In genomic region chr6:33459226-33459625, GRCh38 we compare ENCODE assay signal across 27 cellular contexts.
"Had no signal": no experiment of that assay in that cellular context is flagged by ENCODE, and none has a peak within 500 bp of the region (broad histone marks: within the 10 kb centered on the region; RNA-seq: fewer than 3 reads in every experiment).

No MANE protein-coding gene starts in this region.

- H3K27me3 ChIP-seq: dorsolateral prefrontal cortex, esophagus squamous epithelium, gastrocnemius medialis, heart right ventricle, left lung had no signal

- H3K27ac ChIP-seq: coronary artery, dorsolateral prefrontal cortex, epithelial cell of prostate, esophagus squamous epithelium, gastrocnemius medialis, heart right ventricle, left lung, lower lobe of right lung had no signal

- H3K9me3 ChIP-seq: esophagus squamous epithelium, gastrocnemius medialis, heart right ventricle, left lung, lower lobe of right lung, mucosa of descending colon had no signal

- H3K4me3 Mint-ChIP-seq: mesothelial cell of epicardium, naive B cell had no signal

- DNase-seq: dermis blood vessel endothelial cell; dorsolateral prefrontal cortex; effector CD4-positive, alpha-beta T cell; effector memory CD4-positive, alpha-beta T cell; erythroblast; esophagus squamous epithelium; foreskin fibroblast; foreskin melanocyte; gastrocnemius medialis; glutamatergic neuron; head of caudate nucleus; heart right ventricle; hippocampal formation; left cardiac atrium; left lung; left ventricle myocardium superior; lower lobe of right lung; mesenchymal stem cell; mucosa of descending colon; naive B cell had no signal

- H3K27ac Mint-ChIP-seq: mesothelial cell of epicardium had no signal

- H3K4me3 ChIP-seq: coronary artery, dorsolateral prefrontal cortex, esophagus squamous epithelium, gastrocnemius medialis, heart right ventricle, left lung, lower lobe of right lung, mucosa of descending colon had no signal

- FAIRE-seq: colon, islet of Langerhans, keratinocyte had no signal

- ATAC-seq: esophagus mucosa, gastrocnemius medialis, heart right ventricle, left cardiac atrium, left lung, left ventricle myocardium superior, lower lobe of right lung, mucosa of descending colon had no signal
